8 cellular contexts compared by ENCODE assay signal in genomic region chr18:24726727-24727539, GRCh38.
A peak's percentile ranks its signal among the peaks of the same experiment; 100 is the strongest.
DNase-seq lines count a peak whose midpoint lies in the region; ATAC-seq, FAIRE-seq and TF ChIP-seq lines count a peak whose summit lies in the region.

No MANE protein-coding gene starts in this region.

- H3K27ac ChIP-seq in K562 (ENCODE audit: extremely low read depth, low read depth, low read length) = no peak overlapping the region

- H3K9me3 ChIP-seq in K562 (replicated peaks; ENCODE audit: control insufficient read depth, insufficient read depth, low read depth, low read length) = no peaks in the 10 kb centered on the region

- H4K20me1 ChIP-seq in K562 (replicated peaks; ENCODE audit: control insufficient read depth, insufficient read depth, low read length) = no peaks in the 10 kb centered on the region

- no peak overlapping the region; the same call in 1 of the 2 replicates for H2AFZ ChIP-seq in K562 (ENCODE audit: low read depth, low read length)

- TF ChIP-seq CTCF in GM13977 (IDR thresholded peaks at IDR 0.05; ENCODE audit: extremely low read depth, insufficient read depth, missing control alignments) (peak; percentile 77), K562 (IDR thresholded peaks at IDR 0.05 in 2 of 3, conservative IDR thresholded peaks at IDR 0.05 in 1 of 3; ENCODE audit: insufficient read depth in 2 of 3, low read depth in 1 of 3, low read length in 3 of 3) (peak; percentile 61 to 88 (median 85))

- intact Hi-C loops in K562 (cut with micrococcal nuclease) = loop anchor here (1.0 kb wide), 4 partner anchors 127 to 368 kb away; no protein-coding TSS in a partner anchor

- H3K79me2 ChIP-seq in K562 (ENCODE audit: control insufficient read depth, insufficient read depth, low read length) = no peaks in the 10 kb centered on the region

- H3K9ac ChIP-seq in K562 (ENCODE audit: insufficient read depth in 1 of 2, low read depth in 2 of 2, low read length in 2 of 2) = no peak overlapping the region

- WGBS in K562 (ENCODE audit: insufficient coverage, low coverage, missing lambda C conversion rate) = 2% methylated on average over 18 of the region's 18 CpGs

- no peak for TF ChIP-seq POLR2A in K562 (conservative IDR thresholded peaks at IDR 0.05)

- TF ChIP-seq EP300 in K562 (IDR thresholded peaks at IDR 0.05; ENCODE audit: low read length) = no peak

- FAIRE-seq in A204.1 (lab: Jason Lieb, UNC) (peak; percentile 92), K562 (lab: Jason Lieb, UNC) (peak; percentile 92)

- POLR2A ChIA-PET in K562 (lab: Yijun Ruan, JAX) = no interaction called here

- peak; percentile 68 to 79 for TF ChIP-seq RAD21 in K562 (CRISPR knock-in tag; conservative IDR thresholded peaks at IDR 0.05 in 1 of 2, IDR thresholded peaks at IDR 0.05 in 1 of 2)

- H3K4me2 ChIP-seq in K562 (ENCODE audit: insufficient read depth, low read length) = no peak overlapping the region

- H3K36me3 ChIP-seq in K562 (ENCODE audit: control insufficient read depth, insufficient read depth, low read length) = no peaks in the 10 kb centered on the region

- peak; percentile 84 for ATAC-seq in K562
- ATAC-seq in GM21381 (IDR thresholded peaks at IDR 0.05; ENCODE audit: unreplicated experiment) = no peak

- in situ Hi-C loops in GM13977 (cut with MboI; ENCODE audit: low pct_unique_long_range_greater_than_20kb, low sequenced_read_pairs, unreplicated experiment) = no loop called here
- in situ Hi-C loops in K562 (cut with MboI) = loop anchor here (10.0 kb wide), 1 partner anchor 372 kb away; no protein-coding TSS in a partner anchor

- H3K9me1 ChIP-seq in K562 (ENCODE audit: control insufficient read depth, insufficient read depth, low read length) = no peaks in the 10 kb centered on the region

- DNase-seq in GM13977 (ENCODE audit: low spot score) (peak; percentile 41), NCI-H146 treated with DMSO at 0.1 percent for 48 hours (lab: John Stamatoyannopoulos, UW; ENCODE audit: unreplicated experiment) (peak; percentile 57), T-helper 1 cell (peak; percentile 9 to 49 (median 24)), K562 (ENCODE audit: extremely low read depth in 1 of 4, low spot score in 3 of 4) (peak; percentile 39 to 78 (median 45)), iPS-NIHi11 (ENCODE audit: low spot score) (peak; percentile 58), smooth muscle cell of the brain vasculature (ENCODE audit: low read depth, low spot score) (peak; percentile 59)

- BruUV-seq in K562 (replicated peaks; lab: Mats Ljungman, UMichigan) = no TSS peak

- H3K4me1 ChIP-seq in K562 (replicated peaks in 1 of 2; ENCODE audit: control insufficient read depth in 2 of 2, insufficient read depth in 2 of 2, low read length in 2 of 2) = no peaks in the 10 kb centered on the region

- CTCF ChIA-PET in K562 (lab: Yijun Ruan, JAX; ENCODE audit: low intra/inter-chr PET ratio) = interaction anchor here (0.5 to 2.3 kb wide), 7 partner anchors 127 to 1105 kb away, joined by 3 to 17 read pairs (median 5); no protein-coding TSS in a partner anchor

- H3K4me3 ChIP-seq in K562 = no peak overlapping the region

- H3K27me3 ChIP-seq in K562 (ENCODE audit: control insufficient read depth in 2 of 2, insufficient read depth in 2 of 2, low read length in 2 of 2) = no peaks in the 10 kb centered on the region; a peak in 2 of 5 replicates

TF ChIP-seq in K562, 482 proteins besides CTCF, POLR2A, EP300 and RAD21 (continues in another document):
- TF ChIP-seq ZNF197 (CRISPR knock-in tag; IDR thresholded peaks at IDR 0.05; ENCODE audit: low read depth) (no peak), CHD7 (IDR thresholded peaks at IDR 0.05; ENCODE audit: low read depth, low read length) (no peak)
- TF ChIP-seq, protein P1, sequence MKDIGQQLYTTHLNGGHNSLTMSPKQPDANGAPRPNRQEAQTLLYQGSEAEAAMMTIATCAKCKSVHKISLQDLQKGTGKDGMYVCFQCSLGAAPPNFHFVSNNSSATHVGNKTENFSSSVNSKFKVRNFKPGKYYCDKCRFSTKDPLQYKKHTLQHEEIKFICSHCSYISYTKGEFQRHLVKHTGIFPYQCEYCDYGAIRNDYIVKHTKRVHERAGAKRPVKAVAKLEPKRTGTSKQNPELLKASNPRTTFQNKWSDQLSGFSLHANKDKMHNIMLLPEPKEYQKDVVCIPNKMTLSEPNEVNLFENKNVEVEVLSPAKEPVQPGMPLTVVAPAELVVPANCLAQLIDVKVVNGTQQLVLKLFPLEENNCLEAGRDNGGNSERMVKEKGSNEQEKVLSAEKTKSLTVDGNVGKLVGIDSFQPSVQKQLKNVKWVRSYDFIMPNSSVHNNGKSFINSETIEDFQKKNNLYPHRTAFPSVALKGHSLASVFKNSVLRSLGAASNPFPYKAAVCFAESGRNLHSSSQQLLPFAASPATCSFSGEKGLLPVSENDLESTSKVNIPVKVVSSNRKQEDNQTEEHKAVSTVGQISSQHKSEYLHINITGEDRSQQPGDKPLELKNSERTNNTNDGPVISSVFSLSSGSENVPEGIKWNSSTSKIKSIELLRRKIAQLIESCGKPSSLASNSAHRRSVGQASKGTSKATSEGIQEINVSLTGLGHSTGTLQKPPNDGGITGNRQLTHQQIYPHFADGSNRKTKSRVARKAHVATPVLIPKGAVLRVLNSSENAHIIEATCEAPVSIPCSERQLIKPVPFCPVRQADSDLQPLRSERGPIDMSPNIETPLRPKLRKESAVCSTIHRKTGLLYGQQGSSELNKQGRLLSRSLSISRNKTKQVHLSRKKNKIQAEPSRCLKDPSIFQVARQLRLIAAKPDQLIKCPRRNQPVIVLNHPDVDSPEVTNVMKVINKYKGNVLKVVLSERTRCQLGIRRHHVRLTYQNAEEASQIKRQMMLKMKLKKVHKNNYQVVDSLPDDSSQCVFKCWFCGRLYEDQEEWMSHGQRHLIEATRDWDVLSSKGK (CRISPR knock-in tag; IDR thresholded peaks at IDR 0.05) = no peak
